ENCODE assay signal across 3 cellular contexts in the genomic region with DNA sequence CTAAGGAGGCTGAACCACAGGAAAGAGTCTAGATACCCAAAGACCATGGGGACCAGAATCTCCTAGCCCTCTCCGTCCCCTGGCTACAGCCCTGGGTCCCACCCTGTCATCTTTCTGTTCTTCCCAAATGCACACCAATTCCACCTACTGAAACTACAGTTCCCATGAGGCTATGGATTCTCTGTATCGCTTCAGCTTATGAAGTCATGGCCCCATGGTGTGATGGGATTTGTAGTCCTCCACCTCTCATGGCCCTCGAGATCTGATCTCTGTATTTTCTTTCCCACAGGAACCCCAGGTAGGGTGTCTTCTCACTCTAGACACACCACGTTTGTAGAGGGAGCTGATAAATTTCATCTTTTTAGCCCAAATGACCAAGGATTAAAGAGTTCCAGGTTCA.
TF ChIP-seq lines count a peak whose summit lies in the region.

No MANE protein-coding gene starts in this region.

TF ChIP-seq in SK-N-SH treated with all-trans-retinoic acid at 6 μM for 48 hours, 23 proteins besides CTCF, POLR2A, EP300 and RAD21 (continues in another document):
- no peak for TF ChIP-seq ARNTL (CRISPR knock-in tag; IDR thresholded peaks at IDR 0.05; ENCODE audit: borderline replicate concordance, low read depth)
- no peak for TF ChIP-seq ISL1 (CRISPR knock-in tag; IDR thresholded peaks at IDR 0.05)
- TF ChIP-seq POU6F1 (CRISPR knock-in tag; IDR thresholded peaks at IDR 0.05; ENCODE audit: borderline replicate concordance, low read depth), result no peak
- no peak for TF ChIP-seq SNAI2 (CRISPR knock-in tag; IDR thresholded peaks at IDR 0.05)
- TF ChIP-seq GLIS3 (CRISPR knock-in tag; IDR thresholded peaks at IDR 0.05), result no peak
- no peak for TF ChIP-seq BACH2 (CRISPR knock-in tag; IDR thresholded peaks at IDR 0.05; ENCODE audit: borderline replicate concordance)
- TF ChIP-seq ESRRG (CRISPR knock-in tag; IDR thresholded peaks at IDR 0.05), result no peak
- no peak for TF ChIP-seq ZFP30 (CRISPR knock-in tag; IDR thresholded peaks at IDR 0.05)
- no peak for TF ChIP-seq TSHZ2 (CRISPR knock-in tag; IDR thresholded peaks at IDR 0.05)
- TF ChIP-seq ZC3H10 (CRISPR knock-in tag; IDR thresholded peaks at IDR 0.05), result no peak
- no peak for TF ChIP-seq CSDC2 (CRISPR knock-in tag; IDR thresholded peaks at IDR 0.05)
- TF ChIP-seq TCF4 (CRISPR knock-in tag; IDR thresholded peaks at IDR 0.05; ENCODE audit: borderline replicate concordance), result no peak
- TF ChIP-seq OSR1 (CRISPR knock-in tag; IDR thresholded peaks at IDR 0.05), result no peak

TF ChIP-seq in SK-N-SH, 30 proteins besides CTCF, POLR2A, EP300 and RAD21:
- TF ChIP-seq SIN3A (IDR thresholded peaks at IDR 0.05; ENCODE audit: borderline replicate concordance, low read depth, low read length) (no peak), YY1 (IDR thresholded peaks at IDR 0.05; ENCODE audit: low read depth) (no peak), TAF1 (IDR thresholded peaks at IDR 0.05; ENCODE audit: borderline replicate concordance, low read depth, low read length) (no peak), REST (IDR thresholded peaks at IDR 0.05; ENCODE audit: low read depth, low read length) (no peak), MAX (IDR thresholded peaks at IDR 0.05; ENCODE audit: low read depth) (no peak), NRF1 (IDR thresholded peaks at IDR 0.05; ENCODE audit: low read depth, low read length) (no peak), EZH2phosphoT487 (IDR thresholded peaks at IDR 0.05; ENCODE audit: borderline replicate concordance, low read depth) (no peak), MXI1 (IDR thresholded peaks at IDR 0.05; ENCODE audit: low read depth, low read length) (no peak), NFIC (IDR thresholded peaks at IDR 0.05; ENCODE audit: borderline replicate concordance) (no peak), FOXJ3 (CRISPR knock-in tag; IDR thresholded peaks at IDR 0.05) (no peak), RFX5 (IDR thresholded peaks at IDR 0.05; ENCODE audit: low read length) (no peak), TEAD4 (IDR thresholded peaks at IDR 0.05; ENCODE audit: borderline replicate concordance, insufficient read depth) (no peak), GABPA (IDR thresholded peaks at IDR 0.05; ENCODE audit: low read depth) (no peak), JUND (IDR thresholded peaks at IDR 0.05) (no peak), ELF1 (IDR thresholded peaks at IDR 0.05) (no peak), SMC3 (IDR thresholded peaks at IDR 0.05; ENCODE audit: low read depth, low read length) (no peak), RCOR1 (IDR thresholded peaks at IDR 0.05; ENCODE audit: low read length) (no peak)
- TF ChIP-seq, protein P1, sequence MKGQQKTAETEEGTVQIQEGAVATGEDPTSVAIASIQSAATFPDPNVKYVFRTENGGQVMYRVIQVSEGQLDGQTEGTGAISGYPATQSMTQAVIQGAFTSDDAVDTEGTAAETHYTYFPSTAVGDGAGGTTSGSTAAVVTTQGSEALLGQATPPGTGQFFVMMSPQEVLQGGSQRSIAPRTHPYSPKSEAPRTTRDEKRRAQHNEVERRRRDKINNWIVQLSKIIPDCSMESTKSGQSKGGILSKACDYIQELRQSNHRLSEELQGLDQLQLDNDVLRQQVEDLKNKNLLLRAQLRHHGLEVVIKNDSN (IDR thresholded peaks at IDR 0.05; ENCODE audit: borderline replicate concordance, low read depth), result no peak
- TF ChIP-seq, protein P2, sequence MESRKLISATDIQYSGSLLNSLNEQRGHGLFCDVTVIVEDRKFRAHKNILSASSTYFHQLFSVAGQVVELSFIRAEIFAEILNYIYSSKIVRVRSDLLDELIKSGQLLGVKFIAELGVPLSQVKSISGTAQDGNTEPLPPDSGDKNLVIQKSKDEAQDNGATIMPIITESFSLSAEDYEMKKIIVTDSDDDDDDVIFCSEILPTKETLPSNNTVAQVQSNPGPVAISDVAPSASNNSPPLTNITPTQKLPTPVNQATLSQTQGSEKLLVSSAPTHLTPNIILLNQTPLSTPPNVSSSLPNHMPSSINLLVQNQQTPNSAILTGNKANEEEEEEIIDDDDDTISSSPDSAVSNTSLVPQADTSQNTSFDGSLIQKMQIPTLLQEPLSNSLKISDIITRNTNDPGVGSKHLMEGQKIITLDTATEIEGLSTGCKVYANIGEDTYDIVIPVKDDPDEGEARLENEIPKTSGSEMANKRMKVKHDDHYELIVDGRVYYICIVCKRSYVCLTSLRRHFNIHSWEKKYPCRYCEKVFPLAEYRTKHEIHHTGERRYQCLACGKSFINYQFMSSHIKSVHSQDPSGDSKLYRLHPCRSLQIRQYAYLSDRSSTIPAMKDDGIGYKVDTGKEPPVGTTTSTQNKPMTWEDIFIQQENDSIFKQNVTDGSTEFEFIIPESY (IDR thresholded peaks at IDR 0.05; ENCODE audit: borderline replicate concordance, low read depth), result no peak

TF ChIP-seq in GM12878, 131 proteins besides CTCF, POLR2A, EP300 and RAD21:
- TF ChIP-seq YY1 (IDR thresholded peaks at IDR 0.05; ENCODE audit: low read depth, low read length), result 0 out of 2 replicates have a peak, but pooled peaks have one; percentile 32
- peak; percentile 71; the same call in 1 of the 2 replicates for TF ChIP-seq CREM (IDR thresholded peaks at IDR 0.05; ENCODE audit: low read depth)
- TF ChIP-seq, protein P3, sequence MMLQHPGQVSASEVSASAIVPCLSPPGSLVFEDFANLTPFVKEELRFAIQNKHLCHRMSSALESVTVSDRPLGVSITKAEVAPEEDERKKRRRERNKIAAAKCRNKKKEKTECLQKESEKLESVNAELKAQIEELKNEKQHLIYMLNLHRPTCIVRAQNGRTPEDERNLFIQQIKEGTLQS (IDR thresholded peaks at IDR 0.05; ENCODE audit: borderline replicate concordance, extremely low read depth, low read depth, low read length), result peak; percentile 21; the same call in 1 of the 2 replicates
- TF ChIP-seq, protein P2 (IDR thresholded peaks at IDR 0.05), result no peak
- TF ChIP-seq MYB (IDR thresholded peaks at IDR 0.05; ENCODE audit: borderline replicate concordance, low read depth, low read length), result no peak
- TF ChIP-seq HCFC1 (IDR thresholded peaks at IDR 0.05; ENCODE audit: low read length), result peak; percentile 86
- no peak for TF ChIP-seq HSF1 (IDR thresholded peaks at IDR 0.05; ENCODE audit: low read depth, low read length)
- TF ChIP-seq CREB1 (IDR thresholded peaks at IDR 0.05; ENCODE audit: low read depth), result peak; percentile 77
- no peak for TF ChIP-seq RUNX3 (IDR thresholded peaks at IDR 0.05; ENCODE audit: low read length)
- peak; percentile 95 for TF ChIP-seq SIX5 (IDR thresholded peaks at IDR 0.05; ENCODE audit: low read depth, low read length, severe bottlenecking)
TF ChIP-seq in GM12878: peak in this region for 6.
